Comparison of ENCODE assay signal across 1 cellular context in the genomic region with DNA sequence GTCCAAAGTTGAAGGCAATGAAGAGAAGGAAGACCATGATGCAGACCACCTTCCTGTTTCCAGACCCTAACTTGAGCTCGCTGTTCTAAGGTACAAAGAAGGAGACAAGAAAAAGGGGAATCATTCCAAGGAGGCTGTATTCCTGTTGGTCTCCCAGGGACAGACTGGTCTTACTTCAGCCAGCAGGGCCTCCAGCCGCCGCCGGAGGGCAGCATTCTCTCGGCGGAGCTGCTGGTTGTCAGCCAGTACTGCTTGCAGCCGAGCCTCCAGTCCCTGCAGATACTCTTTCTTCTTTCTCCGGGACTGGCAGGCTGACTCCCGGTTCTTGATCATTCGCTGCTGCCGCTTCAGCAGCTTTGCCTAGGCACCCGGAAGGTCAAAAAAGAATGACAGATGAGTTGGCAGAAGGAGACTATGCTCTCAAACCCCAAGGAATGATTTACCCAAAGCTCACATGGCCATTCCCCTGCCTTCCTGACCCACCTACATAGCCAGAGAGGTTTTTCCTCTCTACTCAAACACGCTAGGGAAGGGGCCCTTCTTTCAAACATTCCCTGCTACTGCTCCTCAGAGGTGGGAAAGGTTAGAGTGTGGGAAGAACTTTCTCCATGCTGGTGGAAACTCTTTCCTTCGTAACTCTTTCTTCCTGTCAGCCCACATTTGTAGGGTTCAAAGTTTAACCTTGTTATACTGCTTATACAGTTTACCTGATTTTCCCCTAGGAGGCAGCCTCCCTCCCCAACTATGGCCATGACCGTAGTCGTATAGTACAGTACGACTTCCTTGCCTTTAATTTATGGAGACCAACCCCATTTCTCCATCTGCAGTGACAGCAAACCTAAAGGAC.
TF ChIP-seq lines count a peak whose summit lies in the region.

No MANE protein-coding gene starts in this region.

TF ChIP-seq in HepG2, 621 proteins besides CTCF, POLR2A, EP300 and RAD21 (continued from another document):
- TF ChIP-seq HDAC6 (IDR thresholded peaks at IDR 0.05; ENCODE audit: low read depth, low read length) (no peak), NCOA1 (CRISPR knock-in tag; IDR thresholded peaks at IDR 0.05) (no peak), ZNF713 (CRISPR knock-in tag; IDR thresholded peaks at IDR 0.05) (no peak), XRCC5 (optimal IDR thresholded peaks at IDR 0.05; ENCODE audit: low read length) (peak; percentile 87), ZNF121 (CRISPR knock-in tag; IDR thresholded peaks at IDR 0.05) (no peak), ATM (IDR thresholded peaks at IDR 0.05; ENCODE audit: borderline replicate concordance) (no peak), KLF16 (CRISPR knock-in tag; IDR thresholded peaks at IDR 0.05) (peak in 1 of 2 experiments; percentile 80; a peak in 2 of 4 replicates), ZFP36L2 (CRISPR knock-in tag; IDR thresholded peaks at IDR 0.05) (no peak), THAP11 (CRISPR knock-in tag; IDR thresholded peaks at IDR 0.05) (peak; percentile 26; the same call in 1 of the 2 replicates), ZNF317 (CRISPR knock-in tag; IDR thresholded peaks at IDR 0.05) (peak; percentile 91), ZNF441 (CRISPR knock-in tag; IDR thresholded peaks at IDR 0.05; ENCODE audit: borderline replicate concordance) (no peak; the same call in 1 of the 2 replicates), TBP (CRISPR knock-in tag; IDR thresholded peaks at IDR 0.05) (peak; percentile 56; the same call in 1 of the 2 replicates), THRA (CRISPR knock-in tag; IDR thresholded peaks at IDR 0.05; ENCODE audit: borderline replicate concordance) (peak; percentile 32; the same call in 1 of the 2 replicates), DMAP1 (CRISPR knock-in tag; IDR thresholded peaks at IDR 0.05) (peak; percentile 83)
- TF ChIP-seq, protein P1, sequence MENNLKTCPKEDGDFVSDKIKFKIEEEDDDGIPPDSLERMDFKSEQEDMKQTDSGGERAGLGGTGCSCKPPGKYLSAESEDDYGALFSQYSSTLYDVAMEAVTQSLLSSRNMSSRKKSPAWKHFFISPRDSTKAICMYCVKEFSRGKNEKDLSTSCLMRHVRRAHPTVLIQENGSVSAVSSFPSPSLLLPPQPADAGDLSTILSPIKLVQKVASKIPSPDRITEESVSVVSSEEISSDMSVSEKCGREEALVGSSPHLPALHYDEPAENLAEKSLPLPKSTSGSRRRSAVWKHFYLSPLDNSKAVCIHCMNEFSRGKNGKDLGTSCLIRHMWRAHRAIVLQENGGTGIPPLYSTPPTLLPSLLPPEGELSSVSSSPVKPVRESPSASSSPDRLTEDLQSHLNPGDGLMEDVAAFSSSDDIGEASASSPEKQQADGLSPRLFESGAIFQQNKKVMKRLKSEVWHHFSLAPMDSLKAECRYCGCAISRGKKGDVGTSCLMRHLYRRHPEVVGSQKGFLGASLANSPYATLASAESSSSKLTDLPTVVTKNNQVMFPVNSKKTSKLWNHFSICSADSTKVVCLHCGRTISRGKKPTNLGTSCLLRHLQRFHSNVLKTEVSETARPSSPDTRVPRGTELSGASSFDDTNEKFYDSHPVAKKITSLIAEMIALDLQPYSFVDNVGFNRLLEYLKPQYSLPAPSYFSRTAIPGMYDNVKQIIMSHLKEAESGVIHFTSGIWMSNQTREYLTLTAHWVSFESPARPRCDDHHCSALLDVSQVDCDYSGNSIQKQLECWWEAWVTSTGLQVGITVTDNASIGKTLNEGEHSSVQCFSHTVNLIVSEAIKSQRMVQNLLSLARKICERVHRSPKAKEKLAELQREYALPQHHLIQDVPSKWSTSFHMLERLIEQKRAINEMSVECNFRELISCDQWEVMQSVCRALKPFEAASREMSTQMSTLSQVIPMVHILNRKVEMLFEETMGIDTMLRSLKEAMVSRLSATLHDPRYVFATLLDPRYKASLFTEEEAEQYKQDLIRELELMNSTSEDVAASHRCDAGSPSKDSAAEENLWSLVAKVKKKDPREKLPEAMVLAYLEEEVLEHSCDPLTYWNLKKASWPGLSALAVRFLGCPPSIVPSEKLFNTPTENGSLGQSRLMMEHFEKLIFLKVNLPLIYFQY (CRISPR knock-in tag; IDR thresholded peaks at IDR 0.05; ENCODE audit: borderline replicate concordance) = peak; percentile 57; the same call in 1 of the 2 replicates
